8 cellular contexts compared by ENCODE assay signal in the genomic region with DNA sequence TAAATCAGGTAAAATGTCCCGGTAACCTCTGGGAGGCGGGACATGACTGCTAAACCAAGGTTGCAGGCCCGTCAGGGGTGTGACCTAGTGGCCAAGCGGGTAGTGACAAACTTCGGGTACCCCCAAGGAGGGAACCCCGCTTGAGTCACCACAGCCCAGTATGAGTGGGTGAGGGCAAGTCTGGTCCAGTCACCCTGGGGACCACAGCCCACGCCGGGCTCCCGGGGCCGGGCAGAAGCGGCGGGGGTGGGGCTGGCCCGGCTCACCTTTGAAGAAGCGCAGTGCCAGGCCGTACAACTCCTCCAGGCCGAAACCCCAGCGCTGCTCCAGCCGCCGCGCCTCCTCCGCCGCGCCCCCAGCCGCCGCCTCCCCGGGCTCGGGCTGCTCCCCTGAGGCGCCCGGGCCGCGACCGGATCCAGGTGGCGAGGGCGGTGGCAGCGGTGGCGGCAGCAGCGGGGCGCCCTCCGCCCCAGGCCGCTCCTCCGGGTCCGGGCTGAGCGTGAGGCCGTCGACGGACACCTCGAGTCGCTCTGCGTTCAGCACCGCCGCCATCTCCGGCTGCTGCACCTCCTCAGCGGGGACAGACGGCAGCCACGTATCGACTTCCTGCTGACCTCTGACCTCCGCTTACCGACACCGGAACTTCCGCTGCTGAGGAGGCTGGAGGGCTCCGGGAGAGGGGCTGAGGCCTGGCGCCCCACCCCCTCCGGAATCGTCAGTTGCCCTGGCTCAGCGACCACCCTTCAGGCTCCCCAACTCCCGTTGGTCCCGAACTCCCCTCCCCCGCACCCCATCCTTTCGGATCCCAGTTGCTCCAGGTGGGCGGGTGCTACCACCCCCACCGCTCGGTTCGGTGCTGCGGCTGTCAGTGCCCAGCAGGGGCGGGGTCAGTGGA. TPM values are rescaled to one million over a fixed set of nuclear protein-coding genes. Genes with fewer than 3 reads are reported as not detected.
DNase-seq lines count a peak whose midpoint lies in the region; ATAC-seq and TF ChIP-seq lines count a peak whose summit lies in the region.

A gene (minus strand): TSS at position 618 of the 895 bp plus-strand sequence. CDS start 66 bp downstream, at position 552.

- TF ChIP-seq CTCF in omental fat pad (IDR thresholded peaks at IDR 0.05) = no peak

- peak within 1 kb of the TSS; percentile 94 for H3K27ac Mint-ChIP-seq in activated naive CD4-positive, alpha-beta T cell treated with anti-CD3 and anti-CD28 coated beads, Interleukin-2, amount 50 U/mL, for 24 hours

- DNase-seq in NCI-H1105 (lab: John Stamatoyannopoulos, UW) (peak; percentile 44), SKM-1 (lab: John Stamatoyannopoulos, UW; ENCODE audit: unreplicated experiment) (peak; percentile 94), glomerular endothelial cell (ENCODE audit: extremely low read depth, low read depth, low spot score) (no peak), omental fat pad (ENCODE audit: low spot score) (peak; percentile 50)

- no peaks in the 10 kb centered on the region for H3K27me3 Mint-ChIP-seq in activated naive CD4-positive, alpha-beta T cell treated with anti-CD3 and anti-CD28 coated beads, Interleukin-2, amount 50 U/mL, for 24 hours

- peaks cover 35% of the 10 kb centered on the region for H3K4me1 Mint-ChIP-seq in activated naive CD4-positive, alpha-beta T cell treated with anti-CD3 and anti-CD28 coated beads, Interleukin-2, amount 50 U/mL, for 24 hours

- H3K4me3 Mint-ChIP-seq in activated naive CD4-positive, alpha-beta T cell treated with anti-CD3 and anti-CD28 coated beads, Interleukin-2, amount 50 U/mL, for 24 hours = peak within 1 kb of the TSS; percentile 98

- TF ChIP-seq POLR2A in GM10847 (IDR thresholded peaks at IDR 0.05; ENCODE audit: extremely low read depth, insufficient read length) = peak; percentile 95

- H3K36me3 Mint-ChIP-seq in activated naive CD4-positive, alpha-beta T cell treated with anti-CD3 and anti-CD28 coated beads, Interleukin-2, amount 50 U/mL, for 24 hours = peaks cover 11% of the 10 kb centered on the region

- H3K9me3 Mint-ChIP-seq in activated naive CD4-positive, alpha-beta T cell treated with anti-CD3 and anti-CD28 coated beads, Interleukin-2, amount 50 U/mL, for 24 hours = no peaks in the 10 kb centered on the region

- peak within 1 kb of the TSS; percentile 88 for H3K27ac ChIP-seq in temporal lobe (ENCODE audit: low read depth, low read length)

- ATAC-seq in HG02623 (IDR thresholded peaks at IDR 0.05; ENCODE audit: unreplicated experiment) = peak; percentile 93
- ATAC-seq in omental fat pad (ENCODE audit: low FRiP score) = peak; percentile 85

RNA-seq across cellular contexts. Expression of the gene that starts here (rescaled TPM):
- 37.4 and 48.7 TPM in 2 replicates for total RNA-seq in glomerular endothelial cell
- total RNA-seq in omental fat pad = 10 to 100 TPM; 43.1 to 52.9 (median 48.1) TPM
- total RNA-seq in temporal lobe = 34.4 TPM
